Comparison of ENCODE assay signal across 10 cellular contexts in the genomic region with DNA sequence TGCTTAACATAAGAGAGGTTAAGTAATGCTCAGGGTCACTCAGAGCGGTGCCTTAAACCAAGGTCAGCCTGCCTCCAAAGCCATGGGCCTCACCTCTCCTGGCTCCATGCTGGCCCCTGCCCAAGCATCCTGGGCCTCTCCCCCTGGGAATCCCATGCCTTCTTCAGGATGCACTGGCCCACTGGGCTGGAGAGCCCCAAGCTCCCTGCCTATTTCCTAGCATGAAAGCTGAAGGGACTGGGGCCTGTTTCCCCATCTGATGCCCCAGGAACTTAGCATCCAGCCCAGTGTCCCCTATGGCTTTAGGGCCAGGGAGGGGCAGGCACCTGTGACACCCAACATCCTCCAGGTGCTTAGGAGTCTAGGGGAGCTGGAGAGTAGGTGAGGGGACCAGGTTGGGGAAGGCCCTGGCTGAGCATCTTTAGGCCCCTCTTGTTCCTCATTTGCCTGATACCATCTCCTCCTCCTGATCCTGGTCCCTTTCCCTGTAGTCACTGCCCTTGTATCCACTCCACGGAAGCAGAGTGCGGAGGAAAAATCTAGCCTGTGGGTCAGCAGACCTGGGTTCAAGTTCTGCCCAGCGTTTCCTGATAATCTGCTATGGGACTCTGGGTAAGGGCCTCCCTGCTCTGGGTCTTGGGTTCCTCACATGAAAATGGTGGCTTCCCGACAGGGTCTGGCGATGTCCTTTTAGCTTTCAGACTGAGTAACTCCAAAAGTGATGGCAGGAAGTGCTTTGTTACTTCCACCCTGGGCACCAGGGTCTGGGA. TPM values are rescaled to one million over a fixed set of nuclear protein-coding genes. Genes with fewer than 3 reads are reported as not detected.
DNase-seq lines count a peak whose midpoint lies in the region; ATAC-seq, FAIRE-seq and TF ChIP-seq lines count a peak whose summit lies in the region.
"Had no signal": no experiment of that assay in that cellular context is flagged by ENCODE, and none has a peak within 500 bp of the region (broad histone marks: within the 10 kb centered on the region; RNA-seq: fewer than 3 reads in every experiment).

No MANE protein-coding gene starts in this region.

- peaks cover 21% of the 10 kb centered on the region for H4K20me1 ChIP-seq in smooth muscle cell (ENCODE audit: low read depth)

- H3F3A ChIP-seq in smooth muscle cell (ENCODE audit: low read depth), result peaks cover 9% of the 10 kb centered on the region

- no peaks in the 10 kb centered on the region for H3K79me2 ChIP-seq in smooth muscle cell (ENCODE audit: low read depth)

- H3K27ac ChIP-seq in kidney (ENCODE audit: low read depth in 2 of 2, low read length in 2 of 2) (peak overlapping the region; percentile 36 to 53), smooth muscle cell (ENCODE audit: low read depth) (peak overlapping the region; percentile 94), upper lobe of left lung (peak overlapping the region in 2 of 4 donors; percentile 63 to 67)

- H3K36me3 Mint-ChIP-seq in activated T-helper 17 cell treated with anti-CD3 and anti-CD28 coated beads, Interleukin-2, amount 50 U/mL, for 72 hours (ENCODE audit: low read depth), result peaks cover 74% of the 10 kb centered on the region

- no peak for TF ChIP-seq CTCF in kidney (IDR thresholded peaks at IDR 0.05; ENCODE audit: borderline replicate concordance, extremely low read depth, insufficient read depth)
- TF ChIP-seq CTCF in smooth muscle cell (IDR thresholded peaks at IDR 0.05; ENCODE audit: borderline replicate concordance, insufficient read depth, poor library complexity, severe bottlenecking), result no peak
- no peak for TF ChIP-seq CTCF in upper lobe of left lung (IDR thresholded peaks at IDR 0.05)

- peak; percentile 5 for TF ChIP-seq POLR2A in GM19193 (IDR thresholded peaks at IDR 0.05; ENCODE audit: extremely low read depth, insufficient read depth, insufficient read length)
- no peak for TF ChIP-seq POLR2A in upper lobe of left lung (IDR thresholded peaks at IDR 0.05)

- peak overlapping the region; percentile 34 for H3K27ac Mint-ChIP-seq in activated T-helper 17 cell treated with anti-CD3 and anti-CD28 coated beads, Interleukin-2, amount 50 U/mL, for 72 hours

- H3K36me3 ChIP-seq in kidney (ENCODE audit: control insufficient read depth in 1 of 2, insufficient read depth in 2 of 2, low read length in 2 of 2) (peaks cover 0 to 4% of the 10 kb centered on the region in 2 donors), smooth muscle cell (ENCODE audit: low read depth) (no peaks in the 10 kb centered on the region), upper lobe of left lung (peaks cover 0 to 45% (median 12%) of the 10 kb centered on the region in 4 donors)

- no peak overlapping the region for H3K4me3 Mint-ChIP-seq in activated T-helper 17 cell treated with anti-CD3 and anti-CD28 coated beads, Interleukin-2, amount 50 U/mL, for 72 hours

- no peak overlapping the region for H3K9ac ChIP-seq in kidney (ENCODE audit: low read length in 2 of 2)
- H3K9ac ChIP-seq in smooth muscle cell (ENCODE audit: low read depth), result peak overlapping the region; percentile 67

- H3K27me3 ChIP-seq in smooth muscle cell (ENCODE audit: low read depth), result no peaks in the 10 kb centered on the region
- no peaks in the 10 kb centered on the region for H3K27me3 ChIP-seq in upper lobe of left lung
- H3K27me3 ChIP-seq: right lobe of liver had no signal

- WGBS in smooth muscle cell (ENCODE audit: low lambda C conversion rate), result 74% methylated on average over 6 of the region's 6 CpGs
- 81 to 85% methylated on average over 6 of the region's 6 CpGs for WGBS in upper lobe of left lung, 2 donors

- FAIRE-seq in kidney (lab: Jason Lieb, UNC), result no peak

- no peak overlapping the region for H3K4me3 ChIP-seq in kidney (ENCODE audit: low read length in 2 of 2)
- no peak overlapping the region for H3K4me3 ChIP-seq in smooth muscle cell
- no peak overlapping the region for H3K4me3 ChIP-seq in upper lobe of left lung
- H3K4me3 ChIP-seq: right lobe of liver had no signal

- no peak for TF ChIP-seq EP300 in upper lobe of left lung (IDR thresholded peaks at IDR 0.05)

- peak overlapping the region; percentile 82 for H3K4me2 ChIP-seq in smooth muscle cell

- no peaks in the 10 kb centered on the region for H3K27me3 Mint-ChIP-seq in activated T-helper 17 cell treated with anti-CD3 and anti-CD28 coated beads, Interleukin-2, amount 50 U/mL, for 72 hours

- H3K4me1 ChIP-seq in kidney (ENCODE audit: control insufficient read depth in 1 of 2, insufficient read depth in 1 of 2, low read depth in 1 of 2, low read length in 2 of 2) (peaks cover 19 to 27% of the 10 kb centered on the region in 2 donors), smooth muscle cell (ENCODE audit: low read depth) (peaks cover 34% of the 10 kb centered on the region), upper lobe of left lung (peaks cover 4 to 16% (median 9%) of the 10 kb centered on the region in 4 donors)
- H3K4me1 ChIP-seq: right lobe of liver had no signal

- no peak for ATAC-seq in activated T-helper 17 cell treated with anti-CD3 and anti-CD28 coated beads, Interleukin-2, amount 50 U/mL, for 72 hours (replicated peaks)
- no peak for ATAC-seq in upper lobe of left lung (ENCODE audit: low FRiP score in 2 of 2)
- no peak for ATAC-seq in HG02884 (IDR thresholded peaks at IDR 0.05; ENCODE audit: unreplicated experiment)
- ATAC-seq in GM19395 (IDR thresholded peaks at IDR 0.05; ENCODE audit: unreplicated experiment), result no peak
- no peak for ATAC-seq in GM21367 (IDR thresholded peaks at IDR 0.05; ENCODE audit: unreplicated experiment)

- H3K9me3 Mint-ChIP-seq in activated T-helper 17 cell treated with anti-CD3 and anti-CD28 coated beads, Interleukin-2, amount 50 U/mL, for 72 hours, result no peaks in the 10 kb centered on the region

- intact Hi-C loops in kidney (cut with DNase I), result no loop called here

- DNase-seq in kidney, result no peak
- no peak for DNase-seq in smooth muscle cell (lab: John Stamatoyannopoulos, UW; ENCODE audit: unreplicated experiment)
- DNase-seq in upper lobe of left lung, result no peak
- DNase-seq: NCI-H2029 treated with DMSO at 0.1 percent for 48 hours had no signal

- peaks cover 16% of the 10 kb centered on the region for H3K4me1 Mint-ChIP-seq in activated T-helper 17 cell treated with anti-CD3 and anti-CD28 coated beads, Interleukin-2, amount 50 U/mL, for 72 hours

- H3K9me3 ChIP-seq in kidney (ENCODE audit: control insufficient read depth in 1 of 2, low read length in 2 of 2), result no peaks in the 10 kb centered on the region
- H3K9me3 ChIP-seq in smooth muscle cell (replicated peaks; ENCODE audit: low read depth), result no peaks in the 10 kb centered on the region
- no peaks in the 10 kb centered on the region for H3K9me3 ChIP-seq in upper lobe of left lung
- H3K9me3 ChIP-seq: right lobe of liver had no signal

- H2AFZ ChIP-seq in smooth muscle cell (ENCODE audit: low read depth), result no peak overlapping the region

RNA-seq across cellular contexts. Expression of a gene that starts 28.6 kb away (rescaled TPM):
- 10 to 100 TPM; 51.0 to 56.3 TPM for total RNA-seq in activated T-helper 17 cell treated with anti-CD3 and anti-CD28 coated beads, Interleukin-2, amount 50 U/mL, for 72 hours
- 38.5 TPM for total RNA-seq in kidney
- polyA plus RNA-seq in kidney (ENCODE audit: insufficient read depth, low read depth, low replicate concordance), result 15.7 TPM
- total RNA-seq in smooth muscle cell, result 11.5 TPM in 2 replicates
- polyA plus RNA-seq in smooth muscle cell, result 15.8 and 19.2 TPM in 2 replicates
- total RNA-seq in upper lobe of left lung, result 10 to 100 TPM; 23.0 to 46.4 (median 31.5) TPM

RNA-seq across cellular contexts. Expression of a gene that starts 49.9 kb away (rescaled TPM):
- 1 to 10 TPM; 2.4 to 4.9 TPM for total RNA-seq in activated T-helper 17 cell treated with anti-CD3 and anti-CD28 coated beads, Interleukin-2, amount 50 U/mL, for 72 hours
- total RNA-seq in kidney, result 1.2 TPM
- 2.6 TPM for polyA plus RNA-seq in kidney (ENCODE audit: insufficient read depth, low read depth, low replicate concordance)
- total RNA-seq in smooth muscle cell, result 0.04 and 0.13 TPM in 2 replicates
- polyA plus RNA-seq in smooth muscle cell, result 0.08 and 1.1 TPM in 2 replicates
- 1 to 10 TPM in 3 of 6 donors, under 1 TPM in 3; 0.20 to 9.4 (median 2.0) TPM for total RNA-seq in upper lobe of left lung
